In the genomic region with DNA sequence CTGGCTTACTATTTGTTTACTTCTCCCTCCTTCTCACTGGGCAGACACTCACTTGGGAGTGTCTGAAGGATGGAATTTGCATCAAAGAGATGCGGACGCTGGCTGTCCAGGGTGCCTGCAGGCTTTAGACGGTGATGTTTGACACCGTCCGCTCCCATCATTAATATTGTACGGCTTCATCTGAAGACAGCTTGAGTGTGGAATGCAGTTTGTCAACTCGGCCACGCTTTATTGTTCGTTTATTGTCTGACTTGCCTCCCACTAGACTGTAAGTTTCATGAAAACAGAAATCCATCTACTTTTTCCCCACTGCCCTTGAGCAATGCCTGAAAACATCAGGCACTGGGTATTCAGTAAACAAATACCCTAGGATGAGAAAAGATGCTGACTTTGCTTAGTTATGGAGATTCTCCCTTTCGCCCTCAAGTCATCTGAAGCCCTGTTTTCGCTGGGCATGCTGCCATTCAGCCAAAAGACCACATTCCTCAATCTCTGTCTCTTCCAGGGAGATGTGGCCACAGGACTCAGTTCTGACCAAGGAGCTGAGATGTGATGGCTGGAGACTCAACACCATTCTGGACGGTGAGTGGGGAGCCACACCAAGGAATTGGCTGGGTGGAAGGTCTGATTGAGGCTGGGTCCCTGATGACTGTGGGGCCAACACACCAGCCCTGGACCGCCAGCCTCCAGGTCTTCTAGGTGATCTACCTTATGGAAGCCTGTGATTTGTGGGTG, we compare ENCODE assay signal across 16 cellular contexts.
DNase-seq lines count a peak whose midpoint lies in the region; ATAC-seq, FAIRE-seq and TF ChIP-seq lines count a peak whose summit lies in the region.
"Had no signal": no experiment of that assay in that cellular context is flagged by ENCODE, and none has a peak within 500 bp of the region (broad histone marks: within the 10 kb centered on the region; RNA-seq: fewer than 3 reads in every experiment).

No MANE protein-coding gene starts in this region.

- H3K9me3 ChIP-seq in colonic mucosa (no peaks in the 10 kb centered on the region), tibial artery (no peaks in the 10 kb centered on the region)
- H3K9me3 ChIP-seq: upper lobe of right lung had no signal

- intact Hi-C loops in colonic mucosa (cut with DNase I) (no loop called here), tibial artery (cut with DNase I; ENCODE audit: low total_unique reads) (loop anchor here (10.0 kb wide), 1 partner anchor 149 kb away; a partner anchor contains a TSS)

- H3K4me3 ChIP-seq in colonic mucosa (no peak overlapping the region), tibial artery (no peak overlapping the region)
- H3K4me3 ChIP-seq: cardiac muscle cell, upper lobe of right lung had no signal

- H3K4me1 ChIP-seq in colonic mucosa (no peaks in the 10 kb centered on the region), tibial artery (peaks cover 0 to 82% (median 64%) of the 10 kb centered on the region in 4 donors)

- H3K4me3 Mint-ChIP-seq in naive thymus-derived CD8-positive, alpha-beta T cell = no peak overlapping the region
- H3K4me3 Mint-ChIP-seq: CD4-positive, alpha-beta T cell had no signal

- H3K4me1 Mint-ChIP-seq in naive thymus-derived CD8-positive, alpha-beta T cell = peaks cover 10 to 30% (median 25%) of the 10 kb centered on the region in 4 donors

- H3K27ac Mint-ChIP-seq in naive thymus-derived CD8-positive, alpha-beta T cell = peak overlapping the region in 6 of 10 donors; percentile 26 to 94 (median 65)
- H3K27ac Mint-ChIP-seq: CD4-positive, alpha-beta T cell had no signal

- peak overlapping the region; percentile 92 for H3K27ac ChIP-seq in colonic mucosa
- peak overlapping the region; percentile 36 to 63 for H3K27ac ChIP-seq in tibial artery
- H3K27ac ChIP-seq: cardiac muscle cell, upper lobe of right lung, WERI-Rb-1 had no signal

- no peak for FAIRE-seq in D721Med (lab: Jason Lieb, UNC)
- FAIRE-seq: endometrium had no signal

- H3K9ac ChIP-seq in colonic mucosa (ENCODE audit: low read depth in 2 of 2, low read length in 2 of 2) = peak overlapping the region in 1 of 2 donors; percentile 7

- no peaks in the 10 kb centered on the region for H3K27me3 ChIP-seq in colonic mucosa
- no peaks in the 10 kb centered on the region for H3K27me3 ChIP-seq in tibial artery
- H3K27me3 ChIP-seq: upper lobe of right lung had no signal

- ATAC-seq in naive thymus-derived CD8-positive, alpha-beta T cell = no peak
- no peak for ATAC-seq in GM21447 (IDR thresholded peaks at IDR 0.05; ENCODE audit: unreplicated experiment)
- ATAC-seq: upper lobe of right lung had no signal

- H3K27me3 Mint-ChIP-seq in naive thymus-derived CD8-positive, alpha-beta T cell = no peaks in the 10 kb centered on the region
- H3K27me3 Mint-ChIP-seq: CD4-positive, alpha-beta T cell had no signal

- POLR2A ChIA-PET in naive thymus-derived CD8-positive, alpha-beta T cell (lab: Charles Lee) = no interaction called here

- H3K9me3 Mint-ChIP-seq in naive thymus-derived CD8-positive, alpha-beta T cell = no peaks in the 10 kb centered on the region
- H3K9me3 Mint-ChIP-seq: CD4-positive, alpha-beta T cell had no signal

- TF ChIP-seq CTCF in colonic mucosa (IDR thresholded peaks at IDR 0.05) (no peak), tibial artery (IDR thresholded peaks at IDR 0.05) (no peak), D721Med (IDR thresholded peaks at IDR 0.05; ENCODE audit: insufficient read depth, missing control alignments) (no peak)

- H3K36me3 ChIP-seq in colonic mucosa (no peaks in the 10 kb centered on the region), tibial artery (peaks cover 10 to 22% (median 13%) of the 10 kb centered on the region in 3 donors)
- H3K36me3 ChIP-seq: cardiac muscle cell, WERI-Rb-1 had no signal

- DNase-seq in NCI-H510A treated with DMSO at 0.1 percent for 48 hours (lab: John Stamatoyannopoulos, UW) = peak; percentile 43
- DNase-seq in colonic mucosa = no peak
- no peak for DNase-seq in naive thymus-derived CD8-positive, alpha-beta T cell
- DNase-seq in tibial artery = no peak
- no peak for DNase-seq in NCI-H1105 treated with DMSO at 0.1 percent for 48 hours (lab: John Stamatoyannopoulos, UW)
- DNase-seq in D721Med (ENCODE audit: insufficient read length, low spot score) = no peak
- no peak for DNase-seq in activated CD4-positive, CD25-positive, alpha-beta regulatory T cell treated with anti-CD3 and anti-CD28 coated beads, Interleukin-2, amount 50 U/mL, for 72 hours
- DNase-seq: activated naive CD4-positive, alpha-beta T cell treated with Interleukin-2 at 50 U/mL for 16 hours; CD4-positive, alpha-beta T cell; GF-D8; stimulated activated CD4-positive, alpha-beta T cell treated with anti-CD3 and anti-CD28 coated beads, Interleukin-1b, Interleukin-23, amount 100 ng/mL, for 48 hours; upper lobe of right lung had no signal

- H3K36me3 Mint-ChIP-seq in naive thymus-derived CD8-positive, alpha-beta T cell = no peaks in the 10 kb centered on the region
